In genomic region chr10:110207805-110208613, GRCh38 we compare ENCODE assay signal across 1 cellular context.
TF ChIP-seq lines count a peak whose summit lies in the region.

No MANE protein-coding gene starts in this region.

TF ChIP-seq in HepG2, 621 proteins besides CTCF, POLR2A, EP300 and RAD21 (continued from another document and continues in another):
- TF ChIP-seq ZNF784 (CRISPR knock-in tag; IDR thresholded peaks at IDR 0.05; ENCODE audit: borderline replicate concordance), result no peak
- 0 out of 2 replicates have a peak, but pooled peaks have one; percentile 13 for TF ChIP-seq KLF9 (CRISPR knock-in tag; IDR thresholded peaks at IDR 0.05; ENCODE audit: low read depth)
- 0 out of 2 replicates have a peak, but pooled peaks have one; percentile 50 for TF ChIP-seq ZFP82 (CRISPR knock-in tag; IDR thresholded peaks at IDR 0.05; ENCODE audit: borderline replicate concordance)
- TF ChIP-seq KDM6A (CRISPR knock-in tag; IDR thresholded peaks at IDR 0.05; ENCODE audit: low read depth), result no peak
- no peak for TF ChIP-seq ZNF124 (CRISPR knock-in tag; IDR thresholded peaks at IDR 0.05)
- TF ChIP-seq ZNF547 (CRISPR knock-in tag; IDR thresholded peaks at IDR 0.05), result 0 out of 2 replicates have a peak, but pooled peaks have one; percentile 4
- TF ChIP-seq AGO1 (IDR thresholded peaks at IDR 0.05; ENCODE audit: low read depth, low read length, poor library complexity, severe bottlenecking), result no peak
- TF ChIP-seq RBM22 (optimal IDR thresholded peaks at IDR 0.05; ENCODE audit: low read length), result no peak
- no peak for TF ChIP-seq ZBTB44 (CRISPR knock-in tag; IDR thresholded peaks at IDR 0.05)
- TF ChIP-seq, protein P1, sequence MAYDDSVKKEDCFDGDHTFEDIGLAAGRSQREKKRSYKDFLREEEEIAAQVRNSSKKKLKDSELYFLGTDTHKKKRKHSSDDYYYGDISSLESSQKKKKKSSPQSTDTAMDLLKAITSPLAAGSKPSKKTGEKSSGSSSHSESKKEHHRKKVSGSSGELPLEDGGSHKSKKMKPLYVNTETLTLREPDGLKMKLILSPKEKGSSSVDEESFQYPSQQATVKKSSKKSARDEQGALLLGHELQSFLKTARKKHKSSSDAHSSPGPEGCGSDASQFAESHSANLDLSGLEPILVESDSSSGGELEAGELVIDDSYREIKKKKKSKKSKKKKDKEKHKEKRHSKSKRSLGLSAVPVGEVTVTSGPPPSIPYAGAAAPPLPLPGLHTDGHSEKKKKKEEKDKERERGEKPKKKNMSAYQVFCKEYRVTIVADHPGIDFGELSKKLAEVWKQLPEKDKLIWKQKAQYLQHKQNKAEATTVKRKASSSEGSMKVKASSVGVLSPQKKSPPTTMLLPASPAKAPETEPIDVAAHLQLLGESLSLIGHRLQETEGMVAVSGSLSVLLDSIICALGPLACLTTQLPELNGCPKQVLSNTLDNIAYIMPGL (CRISPR knock-in tag; IDR thresholded peaks at IDR 0.05; ENCODE audit: borderline replicate concordance in 1 of 2, low read depth in 1 of 2), result peak in 1 of 2 experiments; percentile 34; a peak in 2 of 4 replicates
- TF ChIP-seq, protein P2, sequence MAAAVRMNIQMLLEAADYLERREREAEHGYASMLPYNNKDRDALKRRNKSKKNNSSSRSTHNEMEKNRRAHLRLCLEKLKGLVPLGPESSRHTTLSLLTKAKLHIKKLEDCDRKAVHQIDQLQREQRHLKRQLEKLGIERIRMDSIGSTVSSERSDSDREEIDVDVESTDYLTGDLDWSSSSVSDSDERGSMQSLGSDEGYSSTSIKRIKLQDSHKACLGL (CRISPR knock-in tag; IDR thresholded peaks at IDR 0.05), result no peak
- no peak for TF ChIP-seq FOXJ3 (CRISPR knock-in tag; IDR thresholded peaks at IDR 0.05; ENCODE audit: borderline replicate concordance)
- TF ChIP-seq TMF1 (CRISPR knock-in tag; IDR thresholded peaks at IDR 0.05; ENCODE audit: low read depth), result no peak
- no peak for TF ChIP-seq ZNF766 (CRISPR knock-in tag; IDR thresholded peaks at IDR 0.05; ENCODE audit: borderline replicate concordance)
- TF ChIP-seq SRSF1 (optimal IDR thresholded peaks at IDR 0.05; ENCODE audit: low read depth, low read length), result peak; percentile 22
- TF ChIP-seq TCF7L2 (IDR thresholded peaks at IDR 0.05; ENCODE audit: low read depth, low read length), result no peak
- no peak for TF ChIP-seq JUND (CRISPR knock-in tag; IDR thresholded peaks at IDR 0.05)
- no peak for TF ChIP-seq MXI1 (IDR thresholded peaks at IDR 0.05; ENCODE audit: borderline replicate concordance, low read depth, low read length)
- TF ChIP-seq ZNF318 (CRISPR knock-in tag; IDR thresholded peaks at IDR 0.05), result no peak
- no peak for TF ChIP-seq GATAD2A (CRISPR knock-in tag; IDR thresholded peaks at IDR 0.05)
- TF ChIP-seq CBX2 (IDR thresholded peaks at IDR 0.05; ENCODE audit: low read depth, low read length), result no peak
- no peak for TF ChIP-seq CBX2 (CRISPR knock-in tag; IDR thresholded peaks at IDR 0.05; ENCODE audit: low read depth)
- no peak for TF ChIP-seq TARDBP (CRISPR knock-in tag; IDR thresholded peaks at IDR 0.05)
- no peak for TF ChIP-seq JUN (CRISPR knock-in tag; IDR thresholded peaks at IDR 0.05)
- no peak for TF ChIP-seq ZNF761 (CRISPR knock-in tag; conservative IDR thresholded peaks at IDR 0.05)
- TF ChIP-seq KDM5B (CRISPR knock-in tag; IDR thresholded peaks at IDR 0.05; ENCODE audit: borderline replicate concordance), result no peak
- TF ChIP-seq, protein P3, sequence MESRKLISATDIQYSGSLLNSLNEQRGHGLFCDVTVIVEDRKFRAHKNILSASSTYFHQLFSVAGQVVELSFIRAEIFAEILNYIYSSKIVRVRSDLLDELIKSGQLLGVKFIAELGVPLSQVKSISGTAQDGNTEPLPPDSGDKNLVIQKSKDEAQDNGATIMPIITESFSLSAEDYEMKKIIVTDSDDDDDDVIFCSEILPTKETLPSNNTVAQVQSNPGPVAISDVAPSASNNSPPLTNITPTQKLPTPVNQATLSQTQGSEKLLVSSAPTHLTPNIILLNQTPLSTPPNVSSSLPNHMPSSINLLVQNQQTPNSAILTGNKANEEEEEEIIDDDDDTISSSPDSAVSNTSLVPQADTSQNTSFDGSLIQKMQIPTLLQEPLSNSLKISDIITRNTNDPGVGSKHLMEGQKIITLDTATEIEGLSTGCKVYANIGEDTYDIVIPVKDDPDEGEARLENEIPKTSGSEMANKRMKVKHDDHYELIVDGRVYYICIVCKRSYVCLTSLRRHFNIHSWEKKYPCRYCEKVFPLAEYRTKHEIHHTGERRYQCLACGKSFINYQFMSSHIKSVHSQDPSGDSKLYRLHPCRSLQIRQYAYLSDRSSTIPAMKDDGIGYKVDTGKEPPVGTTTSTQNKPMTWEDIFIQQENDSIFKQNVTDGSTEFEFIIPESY (CRISPR knock-in tag; IDR thresholded peaks at IDR 0.05), result no peak
- no peak for TF ChIP-seq ZFP90 (CRISPR knock-in tag; IDR thresholded peaks at IDR 0.05; ENCODE audit: borderline replicate concordance)
- no peak for TF ChIP-seq ETV6 (CRISPR knock-in tag; conservative IDR thresholded peaks at IDR 0.05)
- TF ChIP-seq ZNF570 (CRISPR knock-in tag; IDR thresholded peaks at IDR 0.05; ENCODE audit: borderline replicate concordance), result no peak
- peak; percentile 50; the same call in 1 of the 2 replicates for TF ChIP-seq ZNF430 (CRISPR knock-in tag; IDR thresholded peaks at IDR 0.05)
- TF ChIP-seq XRCC5 (optimal IDR thresholded peaks at IDR 0.05; ENCODE audit: low read length), result no peak
- no peak for TF ChIP-seq ADNP (CRISPR knock-in tag; IDR thresholded peaks at IDR 0.05)
- TF ChIP-seq ZNF224 (CRISPR knock-in tag; IDR thresholded peaks at IDR 0.05), result 0 out of 2 replicates have a peak, but pooled peaks have one; percentile 21
- peak; percentile 7; the same call in 1 of the 2 replicates for TF ChIP-seq SAP130 (CRISPR knock-in tag; IDR thresholded peaks at IDR 0.05; ENCODE audit: low read depth)
- TF ChIP-seq ZNF558 (CRISPR knock-in tag; IDR thresholded peaks at IDR 0.05; ENCODE audit: borderline replicate concordance), result no peak
- TF ChIP-seq, protein P4, sequence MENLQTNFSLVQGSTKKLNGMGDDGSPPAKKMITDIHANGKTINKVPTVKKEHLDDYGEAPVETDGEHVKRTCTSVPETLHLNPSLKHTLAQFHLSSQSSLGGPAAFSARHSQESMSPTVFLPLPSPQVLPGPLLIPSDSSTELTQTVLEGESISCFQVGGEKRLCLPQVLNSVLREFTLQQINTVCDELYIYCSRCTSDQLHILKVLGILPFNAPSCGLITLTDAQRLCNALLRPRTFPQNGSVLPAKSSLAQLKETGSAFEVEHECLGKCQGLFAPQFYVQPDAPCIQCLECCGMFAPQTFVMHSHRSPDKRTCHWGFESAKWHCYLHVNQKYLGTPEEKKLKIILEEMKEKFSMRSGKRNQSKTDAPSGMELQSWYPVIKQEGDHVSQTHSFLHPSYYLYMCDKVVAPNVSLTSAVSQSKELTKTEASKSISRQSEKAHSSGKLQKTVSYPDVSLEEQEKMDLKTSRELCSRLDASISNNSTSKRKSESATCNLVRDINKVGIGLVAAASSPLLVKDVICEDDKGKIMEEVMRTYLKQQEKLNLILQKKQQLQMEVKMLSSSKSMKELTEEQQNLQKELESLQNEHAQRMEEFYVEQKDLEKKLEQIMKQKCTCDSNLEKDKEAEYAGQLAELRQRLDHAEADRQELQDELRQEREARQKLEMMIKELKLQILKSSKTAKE (CRISPR knock-in tag; IDR thresholded peaks at IDR 0.05; ENCODE audit: borderline replicate concordance), result no peak
- TF ChIP-seq ZNF354B (CRISPR knock-in tag; IDR thresholded peaks at IDR 0.05), result no peak
- TF ChIP-seq CBX1 (IDR thresholded peaks at IDR 0.05; ENCODE audit: low read depth), result no peak
- TF ChIP-seq CAMTA2 (CRISPR knock-in tag; IDR thresholded peaks at IDR 0.05; ENCODE audit: borderline replicate concordance), result no peak
- TF ChIP-seq, protein P5, sequence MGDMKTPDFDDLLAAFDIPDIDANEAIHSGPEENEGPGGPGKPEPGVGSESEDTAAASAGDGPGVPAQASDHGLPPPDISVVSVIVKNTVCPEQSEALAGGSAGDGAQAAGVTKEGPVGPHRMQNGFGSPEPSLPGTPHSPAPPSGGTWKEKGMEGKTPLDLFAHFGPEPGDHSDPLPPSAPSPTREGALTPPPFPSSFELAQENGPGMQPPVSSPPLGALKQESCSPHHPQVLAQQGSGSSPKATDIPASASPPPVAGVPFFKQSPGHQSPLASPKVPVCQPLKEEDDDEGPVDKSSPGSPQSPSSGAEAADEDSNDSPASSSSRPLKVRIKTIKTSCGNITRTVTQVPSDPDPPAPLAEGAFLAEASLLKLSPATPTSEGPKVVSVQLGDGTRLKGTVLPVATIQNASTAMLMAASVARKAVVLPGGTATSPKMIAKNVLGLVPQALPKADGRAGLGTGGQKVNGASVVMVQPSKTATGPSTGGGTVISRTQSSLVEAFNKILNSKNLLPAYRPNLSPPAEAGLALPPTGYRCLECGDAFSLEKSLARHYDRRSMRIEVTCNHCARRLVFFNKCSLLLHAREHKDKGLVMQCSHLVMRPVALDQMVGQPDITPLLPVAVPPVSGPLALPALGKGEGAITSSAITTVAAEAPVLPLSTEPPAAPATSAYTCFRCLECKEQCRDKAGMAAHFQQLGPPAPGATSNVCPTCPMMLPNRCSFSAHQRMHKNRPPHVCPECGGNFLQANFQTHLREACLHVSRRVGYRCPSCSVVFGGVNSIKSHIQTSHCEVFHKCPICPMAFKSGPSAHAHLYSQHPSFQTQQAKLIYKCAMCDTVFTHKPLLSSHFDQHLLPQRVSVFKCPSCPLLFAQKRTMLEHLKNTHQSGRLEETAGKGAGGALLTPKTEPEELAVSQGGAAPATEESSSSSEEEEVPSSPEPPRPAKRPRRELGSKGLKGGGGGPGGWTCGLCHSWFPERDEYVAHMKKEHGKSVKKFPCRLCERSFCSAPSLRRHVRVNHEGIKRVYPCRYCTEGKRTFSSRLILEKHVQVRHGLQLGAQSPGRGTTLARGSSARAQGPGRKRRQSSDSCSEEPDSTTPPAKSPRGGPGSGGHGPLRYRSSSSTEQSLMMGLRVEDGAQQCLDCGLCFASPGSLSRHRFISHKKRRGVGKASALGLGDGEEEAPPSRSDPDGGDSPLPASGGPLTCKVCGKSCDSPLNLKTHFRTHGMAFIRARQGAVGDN (CRISPR knock-in tag; IDR thresholded peaks at IDR 0.05), result peak; percentile 60; the same call in 1 of the 2 replicates
- TF ChIP-seq IKZF1 (IDR thresholded peaks at IDR 0.05), result no peak
- no peak for TF ChIP-seq NR3C1 (CRISPR knock-in tag; IDR thresholded peaks at IDR 0.05)
- TF ChIP-seq NFYB (CRISPR knock-in tag; IDR thresholded peaks at IDR 0.05), result no peak
